ENCODE assay signal across 21 cellular contexts in genomic region chr4:142579483-142579882, GRCh38.
DNase-seq lines count a peak whose midpoint lies in the region; ATAC-seq and TF ChIP-seq lines count a peak whose summit lies in the region.
"Had no signal": no experiment of that assay in that cellular context is flagged by ENCODE, and none has a peak within 500 bp of the region (broad histone marks: within the 10 kb centered on the region; RNA-seq: fewer than 3 reads in every experiment).

No MANE protein-coding gene starts in this region.

- no peak overlapping the region for H2BK5ac ChIP-seq in neuronal stem cell (ENCODE audit: low read length)

- H3K9me3 Mint-ChIP-seq in activated CD4-positive, alpha-beta memory T cell treated with anti-CD3 and anti-CD28 coated beads for 36 hours, result no peaks in the 10 kb centered on the region
- peaks cover 5% of the 10 kb centered on the region for H3K9me3 Mint-ChIP-seq in activated CD4-positive, alpha-beta memory T cell treated with anti-CD3 and anti-CD28 coated beads, Interleukin-2, amount 10 ng/mL, durations not matched to agents 7 days and 5 days
- no peaks in the 10 kb centered on the region for H3K9me3 Mint-ChIP-seq in activated T-helper 17 cell treated with anti-CD3 and anti-CD28 coated beads, Interleukin-2, amount 50 U/mL, for 72 hours
- H3K9me3 Mint-ChIP-seq: GM23338 had no signal

- no peak overlapping the region for H3K18ac ChIP-seq in neuronal stem cell (ENCODE audit: low read length)

- no peak overlapping the region for H3K4ac ChIP-seq in neuronal stem cell (ENCODE audit: low read length)

- peaks cover 71% of the 10 kb centered on the region for H3K36me3 Mint-ChIP-seq in activated CD4-positive, alpha-beta memory T cell treated with anti-CD3 and anti-CD28 coated beads for 36 hours
- H3K36me3 Mint-ChIP-seq in activated CD4-positive, alpha-beta memory T cell treated with anti-CD3 and anti-CD28 coated beads, Interleukin-2, amount 10 ng/mL, durations not matched to agents 7 days and 5 days (ENCODE audit: low read depth), result peaks cover 27% of the 10 kb centered on the region
- peaks cover 79% of the 10 kb centered on the region for H3K36me3 Mint-ChIP-seq in activated T-helper 17 cell treated with anti-CD3 and anti-CD28 coated beads, Interleukin-2, amount 50 U/mL, for 72 hours (ENCODE audit: low read depth)

- intact Hi-C loops in activated CD4-positive, alpha-beta memory T cell treated with anti-CD3 and anti-CD28 coated beads for 36 hours (cut with micrococcal nuclease), result no loop called here
- intact Hi-C loops in left lung (cut with DNase I), result no loop called here

- no peak for TF ChIP-seq CTCF in left lung (IDR thresholded peaks at IDR 0.05)

- H2AFZ ChIP-seq in GM23248 (no peak overlapping the region), neuronal stem cell (ENCODE audit: low read length) (peak overlapping the region; percentile 55)
- H2AFZ ChIP-seq: GM23338 had no signal

- H3K4me3 Mint-ChIP-seq in activated CD4-positive, alpha-beta memory T cell treated with anti-CD3 and anti-CD28 coated beads for 36 hours, result no peak overlapping the region
- H3K4me3 Mint-ChIP-seq in activated CD4-positive, alpha-beta memory T cell treated with anti-CD3 and anti-CD28 coated beads, Interleukin-2, amount 10 ng/mL, durations not matched to agents 7 days and 5 days, result no peak overlapping the region
- H3K4me3 Mint-ChIP-seq in activated T-helper 17 cell treated with anti-CD3 and anti-CD28 coated beads, Interleukin-2, amount 50 U/mL, for 72 hours, result no peak overlapping the region
- H3K4me3 Mint-ChIP-seq: GM23338 had no signal

- H4K8ac ChIP-seq in neuronal stem cell (ENCODE audit: low read depth, low read length), result no peak overlapping the region

- DNase-seq in activated CD4-positive, alpha-beta memory T cell treated with anti-CD3 and anti-CD28 coated beads for 36 hours, result no peak
- no peak for DNase-seq in activated CD4-positive, alpha-beta memory T cell treated with anti-CD3 and anti-CD28 coated beads, Interleukin-2, amount 10 ng/mL, durations not matched to agents 7 days and 5 days
- peak; percentile 6 for DNase-seq in GM23248
- peak; percentile 38 for DNase-seq in neuronal stem cell (ENCODE audit: low spot score)
- DNase-seq in NCI-H1417 treated with DMSO at 0.1 percent for 48 hours (lab: John Stamatoyannopoulos, UW), result no peak
- DNase-seq in left lung, result no peak
- DNase-seq: BE2C, DMS79, KG1, NCI-H1092, NCI-H1436 treated with DMSO at 0.1 percent for 48 hours, NCI-H1930, NCI-H2171 treated with DMSO at 0.1 percent for 48 hours, NCI-H524 treated with DMSO at 0.1 percent for 48 hours, Peyer's patch, SJCRH30 had no signal

- in situ Hi-C loops in GM23248 (cut with MboI), result no loop called here

- H2BK120ac ChIP-seq in neuronal stem cell (ENCODE audit: low read depth, low read length), result no peak overlapping the region

- CTCF ChIA-PET in activated CD4-positive, alpha-beta memory T cell treated with anti-CD3 and anti-CD28 coated beads for 36 hours (lab: Charles Lee), result no interaction called here
- CTCF ChIA-PET in activated CD4-positive, alpha-beta memory T cell treated with anti-CD3 and anti-CD28 coated beads, Interleukin-2, amount 10 ng/mL, durations not matched to agents 7 days and 5 days (lab: Charles Lee), result no interaction called here

- no peak overlapping the region for H3K4me3 ChIP-seq in GM23248
- H3K4me3 ChIP-seq in neuronal stem cell (ENCODE audit: low read length in 2 of 2), result no peak overlapping the region
- no peak overlapping the region for H3K4me3 ChIP-seq in left lung
- H3K4me3 ChIP-seq: A549, GM23338, HAP-1, Peyer's patch, SJCRH30 had no signal

- H2AK5ac ChIP-seq in neuronal stem cell (ENCODE audit: low read depth, low read length), result no peak overlapping the region

- H3K9me3 ChIP-seq in GM23248 (ENCODE audit: low read depth) (no peaks in the 10 kb centered on the region), neuronal stem cell (replicated peaks in 1 of 2; ENCODE audit: control insufficient read depth in 2 of 2, insufficient read depth in 1 of 2, low read depth in 1 of 2, low read length in 2 of 2) (no peaks in the 10 kb centered on the region), left lung (no peaks in the 10 kb centered on the region)
- H3K9me3 ChIP-seq: A549, BE2C, HAP-1, Peyer's patch, SJCRH30 had no signal

- H2BK12ac ChIP-seq in neuronal stem cell (ENCODE audit: low read length), result no peak overlapping the region

- H3K27ac Mint-ChIP-seq in activated CD4-positive, alpha-beta memory T cell treated with anti-CD3 and anti-CD28 coated beads for 36 hours, result peak overlapping the region; percentile 39
- H3K27ac Mint-ChIP-seq in activated CD4-positive, alpha-beta memory T cell treated with anti-CD3 and anti-CD28 coated beads, Interleukin-2, amount 10 ng/mL, durations not matched to agents 7 days and 5 days, result no peak overlapping the region
- H3K27ac Mint-ChIP-seq in activated T-helper 17 cell treated with anti-CD3 and anti-CD28 coated beads, Interleukin-2, amount 50 U/mL, for 72 hours, result peak overlapping the region; percentile 26
- H3K27ac Mint-ChIP-seq: GM23338 had no signal

- no peak overlapping the region for H3K14ac ChIP-seq in neuronal stem cell (ENCODE audit: low read length)

- H3K9ac ChIP-seq in GM23248, result no peak overlapping the region
- H3K9ac ChIP-seq in neuronal stem cell (ENCODE audit: low read depth, low read length, poor library complexity), result no peak overlapping the region

- H3K4me2 ChIP-seq in GM23248 (ENCODE audit: unreplicated experiment) (no peak overlapping the region), neuronal stem cell (ENCODE audit: insufficient read depth, low read length, poor library complexity, severe bottlenecking) (no peak overlapping the region)
- H3K4me2 ChIP-seq: A549, GM23338 had no signal

- no peaks in the 10 kb centered on the region for H3K79me2 ChIP-seq in GM23248 (ENCODE audit: insufficient read depth)

- H4K91ac ChIP-seq in neuronal stem cell (ENCODE audit: low read depth, low read length, poor library complexity), result no peak overlapping the region

- no peaks in the 10 kb centered on the region for H3K79me1 ChIP-seq in neuronal stem cell (ENCODE audit: low read depth, low read length)

- no peaks in the 10 kb centered on the region for H3K27me3 Mint-ChIP-seq in activated CD4-positive, alpha-beta memory T cell treated with anti-CD3 and anti-CD28 coated beads for 36 hours
- no peaks in the 10 kb centered on the region for H3K27me3 Mint-ChIP-seq in activated CD4-positive, alpha-beta memory T cell treated with anti-CD3 and anti-CD28 coated beads, Interleukin-2, amount 10 ng/mL, durations not matched to agents 7 days and 5 days
- H3K27me3 Mint-ChIP-seq in activated T-helper 17 cell treated with anti-CD3 and anti-CD28 coated beads, Interleukin-2, amount 50 U/mL, for 72 hours, result no peaks in the 10 kb centered on the region

- H3K4me1 Mint-ChIP-seq in activated CD4-positive, alpha-beta memory T cell treated with anti-CD3 and anti-CD28 coated beads for 36 hours (ENCODE audit: low read depth), result peaks cover 78% of the 10 kb centered on the region
- peaks cover 3% of the 10 kb centered on the region for H3K4me1 Mint-ChIP-seq in activated CD4-positive, alpha-beta memory T cell treated with anti-CD3 and anti-CD28 coated beads, Interleukin-2, amount 10 ng/mL, durations not matched to agents 7 days and 5 days
- peaks cover 31% of the 10 kb centered on the region for H3K4me1 Mint-ChIP-seq in activated T-helper 17 cell treated with anti-CD3 and anti-CD28 coated beads, Interleukin-2, amount 50 U/mL, for 72 hours
- H3K4me1 Mint-ChIP-seq: GM23338 had no signal

- H3K4me1 ChIP-seq in GM23248 (ENCODE audit: insufficient read depth) (no peaks in the 10 kb centered on the region), neuronal stem cell (ENCODE audit: control insufficient read depth in 2 of 2, insufficient read depth in 1 of 2, low read depth in 1 of 2, low read length in 2 of 2) (peaks cover 2 to 3% of the 10 kb centered on the region in 2 donors), left lung (no peaks in the 10 kb centered on the region)
- H3K4me1 ChIP-seq: A549, BE2C, HAP-1, Peyer's patch had no signal

- no peaks in the 10 kb centered on the region for H4K20me1 ChIP-seq in GM23248 (ENCODE audit: insufficient read depth)

- H3K36me3 ChIP-seq in GM23248 (ENCODE audit: low read depth) (no peaks in the 10 kb centered on the region), neuronal stem cell (replicated peaks in 1 of 2; ENCODE audit: control insufficient read depth in 2 of 2, insufficient read depth in 2 of 2, low read length in 2 of 2) (no peaks in the 10 kb centered on the region), left lung (no peaks in the 10 kb centered on the region)
- H3K36me3 ChIP-seq: BE2C, HAP-1, Peyer's patch, SJCRH30 had no signal

- WGBS in GM23248 (ENCODE audit: low coverage in 1 of 2, low lambda C conversion rate in 2 of 2, missing lambda C conversion rate in 2 of 2), 2 experiments, result 65 to 72% methylated on average over 2 of the region's 2 CpGs
- no CpG with 5 or more reads among the region's 2 CpGs for WGBS in neuronal stem cell (ENCODE audit: extremely low coverage in 2 of 2, insufficient read length in 2 of 2, insufficient replicate concordance in 1 of 2), 2 donors

- no peaks in the 10 kb centered on the region for H3K9me2 ChIP-seq in GM23248 (ENCODE audit: insufficient read depth)

- H3K27ac ChIP-seq in GM23248, result no peak overlapping the region
- no peak overlapping the region for H3K27ac ChIP-seq in neuronal stem cell (replicated peaks; ENCODE audit: low read length)
- H3K27ac ChIP-seq in left lung, result no peak overlapping the region
- H3K27ac ChIP-seq: A549, HL-60, Peyer's patch, SJCRH30 had no signal

- POLR2A ChIA-PET in activated CD4-positive, alpha-beta memory T cell treated with anti-CD3 and anti-CD28 coated beads for 36 hours (lab: Charles Lee), result no interaction called here
- POLR2A ChIA-PET in activated CD4-positive, alpha-beta memory T cell treated with anti-CD3 and anti-CD28 coated beads, Interleukin-2, amount 10 ng/mL, durations not matched to agents 7 days and 5 days (lab: Charles Lee), result no interaction called here

- H3K23ac ChIP-seq in neuronal stem cell (ENCODE audit: low read depth, low read length, poor library complexity), result no peak overlapping the region

- no peak for ATAC-seq in activated T-helper 17 cell treated with anti-CD3 and anti-CD28 coated beads, Interleukin-2, amount 50 U/mL, for 72 hours (replicated peaks)
- no peak for ATAC-seq in left lung
- ATAC-seq: A549, GM23338 had no signal

- no peak overlapping the region for H2BK15ac ChIP-seq in neuronal stem cell (ENCODE audit: low read length)

- H3K27me3 ChIP-seq in GM23248 (replicated peaks; ENCODE audit: insufficient read depth) (no peaks in the 10 kb centered on the region), neuronal stem cell (ENCODE audit: control insufficient read depth in 3 of 3, insufficient read depth in 3 of 3, low read depth in 1 of 3, low read length in 3 of 3) (no peaks in the 10 kb centered on the region), left lung (no peaks in the 10 kb centered on the region)
- H3K27me3 ChIP-seq: BE2C, Peyer's patch, SJCRH30 had no signal

- no peaks in the 10 kb centered on the region for H3F3A ChIP-seq in GM23248 (ENCODE audit: insufficient read depth)

Comparison
In these comparisons a context has a peak if more than half of its experiments do, and no peak if none do; other contexts are left out.
1. DNase-seq: peak in GM23248 (single experiment) and neuronal stem cell (single experiment); none in activated CD4-positive, alpha-beta memory T cell treated with anti-CD3 and anti-CD28 coated beads for 36 hours (single experiment), activated CD4-positive, alpha-beta memory T cell treated with anti-CD3 and anti-CD28 coated beads, Interleukin-2, amount 10 ng/mL, durations not matched to agents 7 days and 5 days (single experiment), NCI-H1417 treated with DMSO at 0.1 percent for 48 hours (single experiment) and left lung (0 of 2).